Comparison of ENCODE assay signal across 8 cellular contexts in genomic region chr22:42078469-42079318, GRCh38. TPM values are rescaled to one million over a fixed set of nuclear protein-coding genes. Genes with fewer than 3 reads are reported as not detected.
DNase-seq lines count a peak whose midpoint lies in the region; ATAC-seq, FAIRE-seq and TF ChIP-seq lines count a peak whose summit lies in the region.

No MANE protein-coding gene starts in this region.

- intact Hi-C loops in mammary epithelial cell (cut with micrococcal nuclease) (loop anchor here (1.0 kb wide), 1 partner anchor 8 kb away; the partner anchor contains the start of gene NAGA), left lung (cut with DNase I) (no loop called here)

- no peaks in the 10 kb centered on the region for H3K27me3 ChIP-seq in mammary epithelial cell (ENCODE audit: insufficient read depth, low read length)
- H3K27me3 ChIP-seq in left lung, result no peaks in the 10 kb centered on the region
- H3K27me3 ChIP-seq in thymus (ENCODE audit: control insufficient read depth, insufficient read depth), result no peaks in the 10 kb centered on the region

- peak; percentile 7 for ATAC-seq in GM19025 (IDR thresholded peaks at IDR 0.05; ENCODE audit: low read depth, unreplicated experiment)
- peak; percentile 2 for ATAC-seq in HG03521 (IDR thresholded peaks at IDR 0.05; ENCODE audit: unreplicated experiment)
- peak; percentile 6 for ATAC-seq in left lung
- no peak for ATAC-seq in HG02623 (IDR thresholded peaks at IDR 0.05; ENCODE audit: unreplicated experiment)

- WGBS in mammary epithelial cell (ENCODE audit: low coverage, missing lambda C conversion rate), result 27% methylated on average over 14 of the region's 24 CpGs
- WGBS in thymus, result 80% methylated on average over 24 of the region's 24 CpGs

- H3K27ac ChIP-seq in mammary epithelial cell (ENCODE audit: insufficient read depth, low read depth, low read length), result peak overlapping the region; percentile 85
- peak overlapping the region; percentile 96 to 99 for H3K27ac ChIP-seq in left lung
- peak overlapping the region; percentile 99 for H3K27ac ChIP-seq in thymus (ENCODE audit: low read depth)

- no peak for DNase-seq in mammary epithelial cell
- DNase-seq in left lung, result no peak
- no peak for DNase-seq in GM20000 (ENCODE audit: low spot score)
- DNase-seq in HTR-8/SVneo (ENCODE audit: insufficient read length, low spot score), result no peak

- H3K4me1 ChIP-seq in mammary epithelial cell (ENCODE audit: insufficient read depth, low read length) (peaks cover 20% of the 10 kb centered on the region), left lung (peaks cover 26 to 53% of the 10 kb centered on the region in 2 donors), thymus (ENCODE audit: control insufficient read depth, insufficient read depth, low read length) (peaks cover 23% of the 10 kb centered on the region)

- H3K36me3 ChIP-seq in mammary epithelial cell (ENCODE audit: insufficient read depth, low read length), result no peaks in the 10 kb centered on the region
- H3K36me3 ChIP-seq in left lung, result peaks cover 0 to 36% of the 10 kb centered on the region in 2 donors
- H3K36me3 ChIP-seq in thymus (ENCODE audit: control insufficient read depth, insufficient read depth), result peaks cover 21% of the 10 kb centered on the region

- TF ChIP-seq CTCF in mammary epithelial cell (conservative IDR thresholded peaks at IDR 0.05 in 1 of 2, IDR thresholded peaks at IDR 0.05 in 1 of 2; ENCODE audit: extremely low read depth in 1 of 2, insufficient read depth in 1 of 2, low read depth in 1 of 2, low read length in 2 of 2) (no peak), left lung (IDR thresholded peaks at IDR 0.05) (no peak), GM20000 (IDR thresholded peaks at IDR 0.05; ENCODE audit: extremely low read depth, missing control alignments) (no peak)

- H3K4me3 ChIP-seq in mammary epithelial cell (replicated peaks in 1 of 3; ENCODE audit: insufficient read depth in 1 of 3, low read depth in 2 of 3, low read length in 3 of 3) (peak overlapping the region; percentile 68 to 92 (median 76)), left lung (peak overlapping the region; percentile 49 to 59), thymus (ENCODE audit: low read length) (peak overlapping the region; percentile 83)

- peak overlapping the region; percentile 95 for H3K4me2 ChIP-seq in mammary epithelial cell (ENCODE audit: insufficient read depth, low read depth, low read length)

- CTCF ChIA-PET in mammary epithelial cell (lab: Charles Lee; ENCODE audit: low non-redundant PET), result no interaction called here

- TSS peak; percentile 69 for BruUV-seq in mammary epithelial cell (replicated peaks; lab: Mats Ljungman, UMichigan)

- dilution Hi-C loops in mammary epithelial cell (cut with HindIII; ENCODE audit: low sequenced_read_pairs), result no loop called here

- peak overlapping the region; percentile 88 for H3K9ac ChIP-seq in mammary epithelial cell (ENCODE audit: insufficient read depth, low read length)

- peaks cover 17% of the 10 kb centered on the region for H3K79me2 ChIP-seq in mammary epithelial cell (ENCODE audit: insufficient read depth, low read length)

- in situ Hi-C loops in mammary epithelial cell (cut with MboI; ENCODE audit: low sequenced_read_pairs in 2 of 2), result no loop called here

- no peak for FAIRE-seq in HTR-8/SVneo (lab: Jason Lieb, UNC)

- H2AFZ ChIP-seq in mammary epithelial cell (ENCODE audit: low read depth, low read length), result peak overlapping the region; percentile 96

- no peaks in the 10 kb centered on the region for H4K20me1 ChIP-seq in mammary epithelial cell (ENCODE audit: insufficient read depth, low read length)

- no peaks in the 10 kb centered on the region for H3K9me3 ChIP-seq in mammary epithelial cell (replicated peaks; ENCODE audit: insufficient read depth, low read length)
- no peaks in the 10 kb centered on the region for H3K9me3 ChIP-seq in left lung
- no peaks in the 10 kb centered on the region for H3K9me3 ChIP-seq in thymus (ENCODE audit: control insufficient read depth)

RNA-seq across cellular contexts. Expression of gene SMDT1, which starts 0.8 kb away (rescaled TPM):
- total RNA-seq in mammary epithelial cell (10 to 100 TPM in 1 of 2 donors, 1 to 10 TPM in 1; 2.7 to 47.1 TPM), left lung (10 to 100 TPM; 73.2 to 94.6 TPM)
- polyA plus RNA-seq in mammary epithelial cell (35.9 TPM), thymus (78.8 TPM)
- polyA minus RNA-seq in mammary epithelial cell, result 21.2 TPM

RNA-seq across cellular contexts. Expression of gene PHETA2, which starts 4.6 kb away (rescaled TPM):
- 1 to 10 TPM in 1 of 2 donors, under 1 TPM in 1; 0.71 to 4.3 TPM for total RNA-seq in mammary epithelial cell
- 1.3 TPM for polyA plus RNA-seq in mammary epithelial cell
- polyA minus RNA-seq in mammary epithelial cell, result 3.8 TPM
- total RNA-seq in left lung, result 10 to 100 TPM; 18.7 to 20.4 TPM
- 5.2 TPM for polyA plus RNA-seq in thymus

RNA-seq across cellular contexts. Expression of gene NAGA, which starts 8.1 kb away (rescaled TPM):
- total RNA-seq in mammary epithelial cell (10 to 100 TPM; 15.8 to 23.5 TPM), left lung (10 to 100 TPM; 30.5 to 35.6 TPM)
- polyA plus RNA-seq in mammary epithelial cell (22.1 TPM), thymus (10.6 TPM)
- polyA minus RNA-seq in mammary epithelial cell, result 44.7 TPM

RNA-seq across cellular contexts. Expression of gene NDUFA6, which starts 11.9 kb away (rescaled TPM):
- total RNA-seq in mammary epithelial cell, result 10 to 100 TPM; 32.2 to 98.7 TPM
- polyA plus RNA-seq in mammary epithelial cell, result 57.6 TPM
- polyA minus RNA-seq in mammary epithelial cell, result 32.3 TPM
- 10 to 100 TPM; 64.8 to 69.7 TPM for total RNA-seq in left lung
- 90.0 TPM for polyA plus RNA-seq in thymus

RNA-seq across cellular contexts. Expression of gene CYP2D6, which starts 51.9 kb away (rescaled TPM):
- total RNA-seq in mammary epithelial cell (1 to 10 TPM; 1.0 to 2.7 TPM), left lung (1 to 10 TPM in 1 of 2 donors, under 1 TPM in 1; 0.96 to 1.1 TPM)
- polyA plus RNA-seq in mammary epithelial cell (0.32 TPM), thymus (9.2 TPM)
- not detected for polyA minus RNA-seq in mammary epithelial cell
